ENCODE assay signal across 1 cellular context in genomic region chr14:71444030-71444822, GRCh38.
TF ChIP-seq lines count a peak whose summit lies in the region.

No MANE protein-coding gene starts in this region.

TF ChIP-seq in GM12878, 131 proteins besides CTCF, POLR2A, EP300 and RAD21 (continued from another document):
- TF ChIP-seq E2F4 (IDR thresholded peaks at IDR 0.05; ENCODE audit: low read depth, low read length) (no peak), BCL11A (IDR thresholded peaks at IDR 0.05; ENCODE audit: low read depth, low read length) (peak; percentile 43; the same call in 1 of the 2 replicates), ASH2L (IDR thresholded peaks at IDR 0.05; ENCODE audit: borderline replicate concordance, low read depth) (no peak), NFYA (IDR thresholded peaks at IDR 0.05; ENCODE audit: borderline replicate concordance, low read depth, low read length) (no peak), GATAD2B (conservative IDR thresholded peaks at IDR 0.05; ENCODE audit: low read depth) (peak; percentile 65; the same call in 1 of the 2 replicates), BHLHE40 (IDR thresholded peaks at IDR 0.05; ENCODE audit: borderline replicate concordance in 1 of 2, low read depth in 2 of 2, low read length in 1 of 2) (no peak), BCL3 (IDR thresholded peaks at IDR 0.05; ENCODE audit: borderline replicate concordance, insufficient read depth, low read depth, low read length, poor library complexity, severe bottlenecking) (no peak), CEBPZ (IDR thresholded peaks at IDR 0.05; ENCODE audit: low read depth, low read length) (no peak), JUNB (IDR thresholded peaks at IDR 0.05) (no peak), MLLT1 (IDR thresholded peaks at IDR 0.05) (peak; percentile 94), ZBTB4 (CRISPR knock-in tag; IDR thresholded peaks at IDR 0.05) (no peak), WRNIP1 (IDR thresholded peaks at IDR 0.05; ENCODE audit: borderline replicate concordance, low read depth, low read length) (no peak), USF1 (IDR thresholded peaks at IDR 0.05; ENCODE audit: borderline replicate concordance, extremely low read length, insufficient read depth, low read depth, low read length) (no peak), KDM1A (IDR thresholded peaks at IDR 0.05; ENCODE audit: borderline replicate concordance) (no peak), CHD4 (IDR thresholded peaks at IDR 0.05) (no peak), BMI1 (IDR thresholded peaks at IDR 0.05; ENCODE audit: borderline replicate concordance) (no peak), MXI1 (IDR thresholded peaks at IDR 0.05; ENCODE audit: low read depth, low read length) (no peak), PKNOX1 (IDR thresholded peaks at IDR 0.05) (no peak), CHD2 (IDR thresholded peaks at IDR 0.05; ENCODE audit: borderline replicate concordance, low read depth, low read length) (no peak)
